In genomic region chr3:120659834-120660233, GRCh38 we compare ENCODE assay signal across 10 cellular contexts. TPM values are rescaled to one million over a fixed set of nuclear protein-coding genes. Genes with fewer than 3 reads are reported as not detected.
"Had no signal": no experiment of that assay in that cellular context is flagged by ENCODE, and none has a peak within 500 bp of the region (broad histone marks: within the 10 kb centered on the region; RNA-seq: fewer than 3 reads in every experiment).

No MANE protein-coding gene starts in this region.

- H3K4me1 ChIP-seq: HAP-1 had no signal

- H3K27ac Mint-ChIP-seq: IgD-negative memory B cell had no signal

- DNase-seq: GM23248, GOT3, H7, KG1 had no signal

- H3K4me3 ChIP-seq: GM23248, HAP-1 had no signal

- H3K9me3 Mint-ChIP-seq: IgD-negative memory B cell had no signal

- H3K36me3 ChIP-seq: HAP-1 had no signal

- H3K9ac ChIP-seq: GM23248 had no signal

- ATAC-seq: HCT116, HepG2 had no signal

- H3K4me3 Mint-ChIP-seq: IgD-negative memory B cell had no signal

- H3K27ac ChIP-seq: GM23248, HL-60 had no signal

RNA-seq across cellular contexts. Expression of gene HGD, which starts 22.2 kb away (rescaled TPM):
- total RNA-seq: GM23248, HT1080 had no signal
